In genomic region chr17:74728702-74729075, GRCh38 we compare ENCODE assay signal across 33 cellular contexts. TPM values are rescaled to one million over a fixed set of nuclear protein-coding genes. Genes with fewer than 3 reads are reported as not detected.
"Had no signal": no experiment of that assay in that cellular context is flagged by ENCODE, and none has a peak within 500 bp of the region (broad histone marks: within the 10 kb centered on the region; RNA-seq: fewer than 3 reads in every experiment).

No MANE protein-coding gene starts in this region.

- H3K9me3 ChIP-seq: adrenal gland, Peyer's patch, SK-N-SH had no signal

- H3K4me3 Mint-ChIP-seq: activated CD4-positive, alpha-beta T cell treated with anti-CD3 and anti-CD28 coated beads for 36 hours; activated CD4-positive, alpha-beta T cell treated with anti-CD3 and anti-CD28 coated beads, Interleukin-2, amount 10 ng/mL, durations not matched to agents 7 days and 5 days; activated CD8-positive, alpha-beta T cell treated with anti-CD3 and anti-CD28 coated beads, Interleukin-2, amount 10 ng/mL, durations not matched to agents 7 days and 5 days; activated naive CD4-positive, alpha-beta T cell treated with anti-CD3 and anti-CD28 coated beads for 36 hours; activated T-cell treated with anti-CD3 and anti-CD28 coated beads, Interleukin-2, amount 50 U/mL, for 4 hours; activated T-helper 1 cell treated with anti-CD3 and anti-CD28 coated beads, Interleukin-12 subunit alpha, Interleukin-12 subunit beta, Interleukin-2, Interleukin-4 antibody, amounts not matched to agents 30 ng/mL and 10 ng/mL and 1 ng/mL, durations not matched to agents 14 hours and 24 hours and 36 hours; brain; T-helper 1 cell treated with Interleukin-12 subunit alpha and Interleukin-12 subunit beta and Interleukin-4 antibody, amounts not matched to agents 30 μg/mL and 1 μg/mL, for 36 hours; T-helper 2 cell treated with Interferon-gamma antibody and Interleukin-4, amounts not matched to agents 5 μg/mL and 100 μg/mL, for 36 hours; WTC11 had no signal

- FAIRE-seq: TTC549 had no signal

- H3K27me3 Mint-ChIP-seq: activated CD4-positive, alpha-beta T cell treated with anti-CD3 and anti-CD28 coated beads for 36 hours had no signal

- H3K27me3 ChIP-seq: adrenal gland, Peyer's patch had no signal

- H3K9me3 Mint-ChIP-seq: activated CD4-positive, alpha-beta T cell treated with anti-CD3 and anti-CD28 coated beads, Interleukin-2, amount 10 ng/mL, durations not matched to agents 7 days and 5 days; activated naive CD4-positive, alpha-beta T cell treated with anti-CD3 and anti-CD28 coated beads for 36 hours; activated naive CD4-positive, alpha-beta T cell treated with anti-CD3 and anti-CD28 coated beads, Interleukin-2, amount 50 U/mL, for 72 hours; activated T-cell treated with anti-CD3 and anti-CD28 coated beads, Interleukin-2, amount 50 U/mL, for 4 hours; activated T-helper 1 cell treated with anti-CD3 and anti-CD28 coated beads, Interleukin-12 subunit alpha, Interleukin-12 subunit beta, Interleukin-2, Interleukin-4 antibody, amounts not matched to agents 30 ng/mL and 10 ng/mL and 1 ng/mL, durations not matched to agents 14 hours and 24 hours and 36 hours; T-helper 1 cell treated with Interleukin-12 subunit alpha and Interleukin-12 subunit beta and Interleukin-4 antibody, amounts not matched to agents 30 μg/mL and 1 μg/mL, for 36 hours; T-helper 2 cell treated with Interferon-gamma antibody and Interleukin-4, amounts not matched to agents 5 μg/mL and 100 μg/mL, for 36 hours; WTC11 had no signal

- H3K4me2 ChIP-seq: SK-N-SH had no signal

- H3K4me1 ChIP-seq: adrenal gland, SJSA1 had no signal

- H3K9ac ChIP-seq: SK-N-SH had no signal

- H3K27ac ChIP-seq: adrenal gland, Peyer's patch, SJSA1 had no signal

- H3K36me3 ChIP-seq: adrenal gland, Peyer's patch, SJSA1 had no signal

- DNase-seq: activated CD4-positive, alpha-beta T cell treated with anti-CD3 and anti-CD28 coated beads for 36 hours; activated CD4-positive, alpha-beta T cell treated with anti-CD3 and anti-CD28 coated beads, Interleukin-2, amount 10 ng/mL, durations not matched to agents 7 days and 5 days; activated CD4-positive, alpha-beta T cell treated with anti-CD3 and anti-CD28 coated beads, Interleukin-2, amount 50 U/mL, for 48 hours; activated CD8-positive, alpha-beta T cell treated with anti-CD3 and anti-CD28 coated beads, Interleukin-2, amount 10 ng/mL, durations not matched to agents 7 days and 5 days; activated gamma-delta T cell treated with Interleukin-2 at 50 U/mL for 16 hours; activated naive CD4-positive, alpha-beta T cell treated with anti-CD3 and anti-CD28 coated beads for 36 hours; activated T-cell treated with anti-CD3 and anti-CD28 coated beads for 4 hours; activated T-cell treated with anti-CD3 and anti-CD28 coated beads, Interleukin-2, amount 50 U/mL, for 4 hours; adrenal gland; central memory CD4-positive, alpha-beta T cell; NCI-H1048; NCI-H1105 treated with DMSO at 0.1 percent for 48 hours; NCI-H1436 treated with DMSO at 0.1 percent for 48 hours; NCI-H1694 treated with DMSO at 0.1 percent for 48 hours; NCI-H2029; NCI-H345; NCI-H524 treated with DMSO at 0.1 percent for 48 hours; PC-3; Peyer's patch; RPMI8226; SHP77 treated with DMSO at 0.1 percent for 48 hours; SK-N-SH had no signal

- H3K27ac Mint-ChIP-seq: activated CD4-positive, alpha-beta T cell treated with anti-CD3 and anti-CD28 coated beads for 36 hours; activated CD4-positive, alpha-beta T cell treated with anti-CD3 and anti-CD28 coated beads, Interleukin-2, amount 10 ng/mL, durations not matched to agents 7 days and 5 days; activated CD8-positive, alpha-beta T cell treated with anti-CD3 and anti-CD28 coated beads, Interleukin-2, amount 10 ng/mL, durations not matched to agents 7 days and 5 days; activated naive CD4-positive, alpha-beta T cell treated with anti-CD3 and anti-CD28 coated beads for 36 hours; activated naive CD4-positive, alpha-beta T cell treated with anti-CD3 and anti-CD28 coated beads, Interleukin-2, amount 50 U/mL, for 72 hours; activated T-helper 1 cell treated with anti-CD3 and anti-CD28 coated beads, Interleukin-12 subunit alpha, Interleukin-12 subunit beta, Interleukin-2, Interleukin-4 antibody, amounts not matched to agents 30 ng/mL and 10 ng/mL and 1 ng/mL, durations not matched to agents 14 hours and 24 hours and 36 hours; brain; T-helper 1 cell treated with Interleukin-12 subunit alpha and Interleukin-12 subunit beta and Interleukin-4 antibody, amounts not matched to agents 30 μg/mL and 1 μg/mL, for 36 hours; T-helper 2 cell treated with Interferon-gamma antibody and Interleukin-4, amounts not matched to agents 5 μg/mL and 100 μg/mL, for 36 hours; WTC11 had no signal

- ATAC-seq: activated CD4-positive, alpha-beta T cell treated with anti-CD3 and anti-CD28 coated beads for 36 hours; activated CD4-positive, CD25-positive, alpha-beta regulatory T cell treated with anti-CD3 and anti-CD28 coated beads, Interleukin-2, amount 50 U/mL, for 24 hours; activated CD8-positive, alpha-beta T cell treated with anti-CD3 and anti-CD28 coated beads, Interleukin-2, amount 10 ng/mL, durations not matched to agents 7 days and 5 days; activated naive CD4-positive, alpha-beta T cell treated with anti-CD3 and anti-CD28 coated beads, Interleukin-2, amount 50 U/mL, for 72 hours; activated T-cell treated with anti-CD3 and anti-CD28 coated beads, Interleukin-2, amount 50 U/mL, for 4 hours; PC-3; WTC11 had no signal

- H3K4me3 ChIP-seq: adrenal gland, Peyer's patch, SJSA1 had no signal

- H3K36me3 Mint-ChIP-seq: activated naive CD4-positive, alpha-beta T cell treated with anti-CD3 and anti-CD28 coated beads, Interleukin-2, amount 50 U/mL, for 72 hours; brain; WTC11 had no signal

- H3K4me1 Mint-ChIP-seq: brain, WTC11 had no signal

RNA-seq across cellular contexts. Expression of gene RAB37, which starts 8.4 kb away (rescaled TPM):
- total RNA-seq: MCF 10A had no signal

RNA-seq across cellular contexts. Expression of gene CD300LF, which starts 16.0 kb away (rescaled TPM):
- total RNA-seq: activated CD4-positive, alpha-beta T cell treated with anti-CD3 and anti-CD28 coated beads for 36 hours; activated CD4-positive, alpha-beta T cell treated with anti-CD3 and anti-CD28 coated beads, Interleukin-2, amount 10 ng/mL, durations not matched to agents 7 days and 5 days; activated CD8-positive, alpha-beta T cell treated with anti-CD3 and anti-CD28 coated beads, Interleukin-2, amount 10 ng/mL, durations not matched to agents 7 days and 5 days; activated naive CD4-positive, alpha-beta T cell treated with anti-CD3 and anti-CD28 coated beads for 36 hours; activated naive CD4-positive, alpha-beta T cell treated with anti-CD3 and anti-CD28 coated beads, Interleukin-2, amount 50 U/mL, for 72 hours; activated T-cell treated with anti-CD3 and anti-CD28 coated beads, Interleukin-2, amount 50 U/mL, for 4 hours; activated T-helper 1 cell treated with anti-CD3 and anti-CD28 coated beads, Interleukin-12 subunit alpha, Interleukin-12 subunit beta, Interleukin-2, Interleukin-4 antibody, amounts not matched to agents 30 ng/mL and 10 ng/mL and 1 ng/mL, durations not matched to agents 14 hours and 24 hours and 36 hours; MCF 10A; NCI-H460; PC-3; SJSA1; WTC11 had no signal
- polyA plus RNA-seq: SK-N-SH had no signal
